ENCODE assay signal across 12 cellular contexts in genomic region chr9:120924698-120925534, GRCh38. TPM values are rescaled to one million over a fixed set of nuclear protein-coding genes. Genes with fewer than 3 reads are reported as not detected.
DNase-seq lines count a peak whose midpoint lies in the region; ATAC-seq and TF ChIP-seq lines count a peak whose summit lies in the region.
"Had no signal": no experiment of that assay in that cellular context is flagged by ENCODE, and none has a peak within 500 bp of the region (broad histone marks: within the 10 kb centered on the region; RNA-seq: fewer than 3 reads in every experiment).

No MANE protein-coding gene starts in this region.

- no peaks in the 10 kb centered on the region for H3K27me3 ChIP-seq in foreskin keratinocyte
- no peaks in the 10 kb centered on the region for H3K27me3 ChIP-seq in tibial artery
- H3K27me3 ChIP-seq: ovary had no signal

- H3K4me1 ChIP-seq in foreskin keratinocyte (no peaks in the 10 kb centered on the region), tibial artery (peaks cover 0 to 93% (median 52%) of the 10 kb centered on the region in 4 donors)

- peaks cover 78% of the 10 kb centered on the region for H3K4me1 Mint-ChIP-seq in activated CD4-positive, alpha-beta T cell treated with anti-CD3 and anti-CD28 coated beads, Interleukin-2, amount 10 ng/mL, durations not matched to agents 24 days and 14 days

- no peak for ATAC-seq in foreskin keratinocyte
- ATAC-seq in HG03432 (IDR thresholded peaks at IDR 0.05; ENCODE audit: unreplicated experiment): no peak
- ATAC-seq: WTC11 had no signal

- H3K27ac ChIP-seq in foreskin keratinocyte: peak overlapping the region; percentile 39
- peak overlapping the region; percentile 94 for H3K27ac ChIP-seq in tibial artery
- H3K27ac ChIP-seq: ovary had no signal

- H3K36me3 ChIP-seq in tibial artery: no peaks in the 10 kb centered on the region
- H3K36me3 ChIP-seq: ovary had no signal

- H3K4me3 ChIP-seq in tibial artery (peak overlapping the region in 1 of 2 donors; percentile 27), lower leg skin (ENCODE audit: low read depth, poor library complexity, severe bottlenecking) (no peak overlapping the region)
- H3K4me3 ChIP-seq: ovary had no signal

- intact Hi-C loops in activated CD4-positive, alpha-beta T cell treated with anti-CD3 and anti-CD28 coated beads, Interleukin-2, amount 10 ng/mL, durations not matched to agents 24 days and 14 days (cut with micrococcal nuclease): loop anchor here (1.0 kb wide), 2 partner anchors 9 to 11 kb away; no protein-coding TSS in a partner anchor
- intact Hi-C loops in tibial artery (cut with DNase I; ENCODE audit: low total_unique reads) (no loop called here), lower leg skin (cut with DNase I; ENCODE audit: low total_unique reads) (no loop called here)

- TF ChIP-seq CTCF in foreskin keratinocyte (conservative IDR thresholded peaks at IDR 0.05): no peak
- no peak for TF ChIP-seq CTCF in tibial artery (IDR thresholded peaks at IDR 0.05)
- TF ChIP-seq CTCF in lower leg skin (IDR thresholded peaks at IDR 0.05): no peak

- DNase-seq in activated T-cell treated with anti-CD3 and anti-CD28 coated beads for 1 hour (ENCODE audit: low read depth) (peak; percentile 24), activated T-cell treated with anti-CD3 and anti-CD28 coated beads for 4 hours (no peak), foreskin keratinocyte (no peak), tibial artery (no peak), lower leg skin (ENCODE audit: low spot score in 2 of 2) (no peak)
- peak; percentile 77 for DNase-seq in activated CD4-positive, alpha-beta T cell treated with anti-CD3 and anti-CD28 coated beads, Interleukin-2, amount 10 ng/mL, durations not matched to agents 24 days and 14 days
- no peak for DNase-seq in stimulated activated naive CD4-positive, alpha-beta T cell treated with Interleukin-2 at 50 U/mL for 16 hours (lab: John Stamatoyannopoulos, UW)
- DNase-seq: central memory CD4-positive, alpha-beta T cell; NCI-H748 treated with DMSO at 0.1 percent for 48 hours had no signal

- H3K4me3 Mint-ChIP-seq in activated CD4-positive, alpha-beta T cell treated with anti-CD3 and anti-CD28 coated beads, Interleukin-2, amount 10 ng/mL, durations not matched to agents 24 days and 14 days: peak overlapping the region; percentile 93
- H3K4me3 Mint-ChIP-seq: WTC11 had no signal

- 80 to 82% methylated on average over 11 of the region's 11 CpGs for WGBS in lower leg skin, 2 donors

- H3K36me3 Mint-ChIP-seq in activated CD4-positive, alpha-beta T cell treated with anti-CD3 and anti-CD28 coated beads, Interleukin-2, amount 10 ng/mL, durations not matched to agents 24 days and 14 days (ENCODE audit: low read depth): peaks cover 62% of the 10 kb centered on the region
- H3K36me3 Mint-ChIP-seq: WTC11 had no signal

- H3K9me3 ChIP-seq in tibial artery: no peaks in the 10 kb centered on the region
- H3K9me3 ChIP-seq: ovary had no signal

- no peaks in the 10 kb centered on the region for H3K27me3 Mint-ChIP-seq in activated CD4-positive, alpha-beta T cell treated with anti-CD3 and anti-CD28 coated beads, Interleukin-2, amount 10 ng/mL, durations not matched to agents 24 days and 14 days

- H3K9me3 Mint-ChIP-seq in activated CD4-positive, alpha-beta T cell treated with anti-CD3 and anti-CD28 coated beads, Interleukin-2, amount 10 ng/mL, durations not matched to agents 24 days and 14 days: no peaks in the 10 kb centered on the region
- H3K9me3 Mint-ChIP-seq: WTC11 had no signal

- TF ChIP-seq POLR2A in lower leg skin (IDR thresholded peaks at IDR 0.05): no peak

- H3K27ac Mint-ChIP-seq in activated CD4-positive, alpha-beta T cell treated with anti-CD3 and anti-CD28 coated beads, Interleukin-2, amount 10 ng/mL, durations not matched to agents 24 days and 14 days: peak overlapping the region; percentile 96
- H3K27ac Mint-ChIP-seq: WTC11 had no signal

RNA-seq across cellular contexts. Expression of gene TRAF1, which starts 1.7 kb away (rescaled TPM):
- total RNA-seq in activated CD4-positive, alpha-beta T cell treated with anti-CD3 and anti-CD28 coated beads, Interleukin-2, amount 10 ng/mL, durations not matched to agents 24 days and 14 days: 164 and 166 TPM in 2 replicates
- total RNA-seq in foreskin keratinocyte: 0.78 and 0.99 TPM in 2 replicates
- polyA plus RNA-seq in foreskin keratinocyte: 0.56 and 0.78 TPM in 2 replicates
- 1 to 10 TPM; 2.6 to 4.9 (median 4.7) TPM for total RNA-seq in lower leg skin

RNA-seq across cellular contexts. Expression of gene PHF19, which starts 47.9 kb away (rescaled TPM):
- 132 and 144 TPM in 2 replicates for total RNA-seq in activated CD4-positive, alpha-beta T cell treated with anti-CD3 and anti-CD28 coated beads, Interleukin-2, amount 10 ng/mL, durations not matched to agents 24 days and 14 days
- total RNA-seq in foreskin keratinocyte (67.2 and 82.1 TPM in 2 replicates), lower leg skin (10 to 100 TPM; 11.5 to 22.1 (median 17.8) TPM)
- 89.0 and 105 TPM in 2 replicates for polyA plus RNA-seq in foreskin keratinocyte

Comparison
In these comparisons a context has a peak if more than half of its experiments do, and no peak if none do; other contexts are left out.
1. DNase-seq: peak in activated T-cell treated with anti-CD3 and anti-CD28 coated beads for 1 hour (single experiment) and activated CD4-positive, alpha-beta T cell treated with anti-CD3 and anti-CD28 coated beads, Interleukin-2, amount 10 ng/mL, durations not matched to agents 24 days and 14 days (single experiment); none in activated T-cell treated with anti-CD3 and anti-CD28 coated beads for 4 hours (single experiment), foreskin keratinocyte (0 of 2), tibial artery (0 of 2), stimulated activated naive CD4-positive, alpha-beta T cell treated with Interleukin-2 at 50 U/mL for 16 hours (single experiment) and lower leg skin (0 of 2).
2. RNA of gene TRAF1, which starts 1.7 kb away (total RNA-seq): 164 to 166 TPM in activated CD4-positive, alpha-beta T cell treated with anti-CD3 and anti-CD28 coated beads, Interleukin-2, amount 10 ng/mL, durations not matched to agents 24 days and 14 days; 2.6 to 4.9 TPM in lower leg skin and 0.78 to 0.99 TPM in foreskin keratinocyte; every median in the first group is over 10 times any median in the second.